In the genomic region with DNA sequence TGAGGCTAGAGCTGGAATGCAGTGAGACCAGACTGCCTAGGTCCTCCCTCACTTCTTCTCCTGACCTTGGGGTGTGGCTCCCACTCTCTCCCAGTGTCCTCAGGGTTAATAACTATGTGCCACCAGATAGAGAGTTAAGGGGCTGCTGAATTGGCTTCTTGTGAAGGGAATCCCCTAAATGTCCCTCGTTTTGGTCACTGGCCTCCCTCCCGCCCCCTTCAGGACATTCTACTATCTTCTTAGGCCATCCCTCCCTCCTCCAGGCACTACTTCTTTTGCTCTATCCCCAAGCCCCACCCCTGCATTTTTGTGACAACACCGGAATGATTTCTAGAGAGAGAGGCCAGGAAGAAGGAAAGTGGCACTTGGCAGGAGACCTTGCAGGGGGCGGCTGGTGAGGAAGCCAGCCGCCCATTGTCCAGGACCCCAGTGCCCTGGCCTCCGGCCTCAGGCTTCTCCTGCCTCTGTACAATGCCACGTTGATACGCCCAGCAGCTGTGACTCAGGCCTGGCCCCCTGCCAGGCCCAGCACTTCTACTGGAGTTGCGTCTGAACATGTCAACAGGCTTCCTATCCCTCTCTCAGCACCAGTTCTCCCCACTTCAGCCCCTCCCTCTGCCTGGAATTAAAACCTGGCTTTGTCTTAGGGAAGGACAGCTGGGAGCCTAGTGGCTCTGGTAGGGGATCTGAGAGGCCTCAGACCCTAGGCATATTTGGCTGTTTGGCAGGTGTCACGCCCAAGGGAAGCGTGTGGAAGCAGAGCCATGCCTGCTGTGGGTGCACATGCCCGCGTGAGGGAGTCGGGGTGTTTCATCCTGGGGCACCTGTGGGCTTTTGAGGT, we compare ENCODE assay signal across 1 cellular context.
TF ChIP-seq lines count a peak whose summit lies in the region.

No MANE protein-coding gene starts in this region.

TF ChIP-seq in K562, 482 proteins besides CTCF, POLR2A, EP300 and RAD21 (continued from another document and continues in another):
- TF ChIP-seq PTTG1 (tag; IDR thresholded peaks at IDR 0.05; ENCODE audit: low read depth) (no peak), NCOA1 (IDR thresholded peaks at IDR 0.05; ENCODE audit: low read depth) (no peak), HSF4 (CRISPR knock-in tag; IDR thresholded peaks at IDR 0.05; ENCODE audit: borderline replicate concordance) (no peak), SIN3B (IDR thresholded peaks at IDR 0.05; ENCODE audit: low read depth) (no peak), ZNF197 (CRISPR knock-in tag; IDR thresholded peaks at IDR 0.05; ENCODE audit: low read depth) (no peak), PHTF2 (CRISPR knock-in tag; IDR thresholded peaks at IDR 0.05) (no peak), U2AF2 (optimal IDR thresholded peaks at IDR 0.05; ENCODE audit: low read depth, low read length) (no peak), MAFG (tag; conservative IDR thresholded peaks at IDR 0.05) (peak; percentile 36; the same call in 1 of the 2 replicates), ZZZ3 (IDR thresholded peaks at IDR 0.05) (no peak), TAF15 (IDR thresholded peaks at IDR 0.05; ENCODE audit: low read depth, low read length) (no peak), ZNF408 (CRISPR knock-in tag; IDR thresholded peaks at IDR 0.05; ENCODE audit: low read depth) (no peak), MEIS2 (IDR thresholded peaks at IDR 0.05; ENCODE audit: partially characterized antibody) (peak; percentile 79), EHMT2 (IDR thresholded peaks at IDR 0.05) (peak; percentile 61; the same call in 1 of the 2 replicates), MAFK (IDR thresholded peaks at IDR 0.05; ENCODE audit: low read length) (peak; percentile 0; the same call in 1 of the 2 replicates), ZNF121 (CRISPR knock-in tag; conservative IDR thresholded peaks at IDR 0.05) (no peak), NR2F6 (CRISPR knock-in tag; IDR thresholded peaks at IDR 0.05) (no peak), ZNF766 (CRISPR knock-in tag; conservative IDR thresholded peaks at IDR 0.05) (peak; percentile 51), ZNF165 (CRISPR knock-in tag; IDR thresholded peaks at IDR 0.05; ENCODE audit: borderline replicate concordance) (no peak), ATF7 (IDR thresholded peaks at IDR 0.05) (peak; percentile 76; the same call in 1 of the 2 replicates), ARHGAP35 (IDR thresholded peaks at IDR 0.05; ENCODE audit: partially characterized antibody) (no peak), KLF6 (CRISPR knock-in tag; IDR thresholded peaks at IDR 0.05; ENCODE audit: borderline replicate concordance) (peak; percentile 70; the same call in 1 of the 2 replicates), GATAD2B (IDR thresholded peaks at IDR 0.05; ENCODE audit: borderline replicate concordance) (no peak)
- TF ChIP-seq, protein P1, sequence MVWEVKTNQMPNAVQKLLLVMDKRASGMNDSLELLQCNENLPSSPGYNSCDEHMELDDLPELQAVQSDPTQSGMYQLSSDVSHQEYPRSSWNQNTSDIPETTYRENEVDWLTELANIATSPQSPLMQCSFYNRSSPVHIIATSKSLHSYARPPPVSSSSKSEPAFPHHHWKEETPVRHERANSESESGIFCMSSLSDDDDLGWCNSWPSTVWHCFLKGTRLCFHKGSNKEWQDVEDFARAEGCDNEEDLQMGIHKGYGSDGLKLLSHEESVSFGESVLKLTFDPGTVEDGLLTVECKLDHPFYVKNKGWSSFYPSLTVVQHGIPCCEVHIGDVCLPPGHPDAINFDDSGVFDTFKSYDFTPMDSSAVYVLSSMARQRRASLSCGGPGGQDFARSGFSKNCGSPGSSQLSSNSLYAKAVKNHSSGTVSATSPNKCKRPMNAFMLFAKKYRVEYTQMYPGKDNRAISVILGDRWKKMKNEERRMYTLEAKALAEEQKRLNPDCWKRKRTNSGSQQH (CRISPR knock-in tag; IDR thresholded peaks at IDR 0.05) = no peak
- TF ChIP-seq, protein P2, sequence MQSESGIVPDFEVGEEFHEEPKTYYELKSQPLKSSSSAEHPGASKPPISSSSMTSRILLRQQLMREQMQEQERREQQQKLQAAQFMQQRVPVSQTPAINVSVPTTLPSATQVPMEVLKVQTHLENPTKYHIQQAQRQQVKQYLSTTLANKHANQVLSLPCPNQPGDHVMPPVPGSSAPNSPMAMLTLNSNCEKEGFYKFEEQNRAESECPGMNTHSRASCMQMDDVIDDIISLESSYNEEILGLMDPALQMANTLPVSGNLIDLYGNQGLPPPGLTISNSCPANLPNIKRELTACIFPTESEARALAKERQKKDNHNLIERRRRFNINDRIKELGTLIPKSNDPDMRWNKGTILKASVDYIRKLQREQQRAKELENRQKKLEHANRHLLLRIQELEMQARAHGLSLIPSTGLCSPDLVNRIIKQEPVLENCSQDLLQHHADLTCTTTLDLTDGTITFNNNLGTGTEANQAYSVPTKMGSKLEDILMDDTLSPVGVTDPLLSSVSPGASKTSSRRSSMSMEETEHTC (IDR thresholded peaks at IDR 0.05) = no peak
- TF ChIP-seq, protein P3, sequence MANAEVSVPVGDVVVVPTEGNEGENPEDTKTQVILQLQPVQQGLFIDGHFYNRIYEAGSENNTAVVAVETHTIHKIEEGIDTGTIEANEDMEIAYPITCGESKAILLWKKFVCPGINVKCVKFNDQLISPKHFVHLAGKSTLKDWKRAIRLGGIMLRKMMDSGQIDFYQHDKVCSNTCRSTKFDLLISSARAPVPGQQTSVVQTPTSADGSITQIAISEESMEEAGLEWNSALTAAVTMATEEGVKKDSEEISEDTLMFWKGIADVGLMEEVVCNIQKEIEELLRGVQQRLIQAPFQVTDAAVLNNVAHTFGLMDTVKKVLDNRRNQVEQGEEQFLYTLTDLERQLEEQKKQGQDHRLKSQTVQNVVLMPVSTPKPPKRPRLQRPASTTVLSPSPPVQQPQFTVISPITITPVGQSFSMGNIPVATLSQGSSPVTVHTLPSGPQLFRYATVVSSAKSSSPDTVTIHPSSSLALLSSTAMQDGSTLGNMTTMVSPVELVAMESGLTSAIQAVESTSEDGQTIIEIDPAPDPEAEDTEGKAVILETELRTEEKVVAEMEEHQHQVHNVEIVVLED (CRISPR knock-in tag; IDR thresholded peaks at IDR 0.05) = no peak
- TF ChIP-seq, protein P4, sequence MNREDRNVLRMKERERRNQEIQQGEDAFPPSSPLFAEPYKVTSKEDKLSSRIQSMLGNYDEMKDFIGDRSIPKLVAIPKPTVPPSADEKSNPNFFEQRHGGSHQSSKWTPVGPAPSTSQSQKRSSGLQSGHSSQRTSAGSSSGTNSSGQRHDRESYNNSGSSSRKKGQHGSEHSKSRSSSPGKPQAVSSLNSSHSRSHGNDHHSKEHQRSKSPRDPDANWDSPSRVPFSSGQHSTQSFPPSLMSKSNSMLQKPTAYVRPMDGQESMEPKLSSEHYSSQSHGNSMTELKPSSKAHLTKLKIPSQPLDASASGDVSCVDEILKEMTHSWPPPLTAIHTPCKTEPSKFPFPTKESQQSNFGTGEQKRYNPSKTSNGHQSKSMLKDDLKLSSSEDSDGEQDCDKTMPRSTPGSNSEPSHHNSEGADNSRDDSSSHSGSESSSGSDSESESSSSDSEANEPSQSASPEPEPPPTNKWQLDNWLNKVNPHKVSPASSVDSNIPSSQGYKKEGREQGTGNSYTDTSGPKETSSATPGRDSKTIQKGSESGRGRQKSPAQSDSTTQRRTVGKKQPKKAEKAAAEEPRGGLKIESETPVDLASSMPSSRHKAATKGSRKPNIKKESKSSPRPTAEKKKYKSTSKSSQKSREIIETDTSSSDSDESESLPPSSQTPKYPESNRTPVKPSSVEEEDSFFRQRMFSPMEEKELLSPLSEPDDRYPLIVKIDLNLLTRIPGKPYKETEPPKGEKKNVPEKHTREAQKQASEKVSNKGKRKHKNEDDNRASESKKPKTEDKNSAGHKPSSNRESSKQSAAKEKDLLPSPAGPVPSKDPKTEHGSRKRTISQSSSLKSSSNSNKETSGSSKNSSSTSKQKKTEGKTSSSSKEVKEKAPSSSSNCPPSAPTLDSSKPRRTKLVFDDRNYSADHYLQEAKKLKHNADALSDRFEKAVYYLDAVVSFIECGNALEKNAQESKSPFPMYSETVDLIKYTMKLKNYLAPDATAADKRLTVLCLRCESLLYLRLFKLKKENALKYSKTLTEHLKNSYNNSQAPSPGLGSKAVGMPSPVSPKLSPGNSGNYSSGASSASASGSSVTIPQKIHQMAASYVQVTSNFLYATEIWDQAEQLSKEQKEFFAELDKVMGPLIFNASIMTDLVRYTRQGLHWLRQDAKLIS (CRISPR knock-in tag; IDR thresholded peaks at IDR 0.05) = no peak
- TF ChIP-seq, protein P5, sequence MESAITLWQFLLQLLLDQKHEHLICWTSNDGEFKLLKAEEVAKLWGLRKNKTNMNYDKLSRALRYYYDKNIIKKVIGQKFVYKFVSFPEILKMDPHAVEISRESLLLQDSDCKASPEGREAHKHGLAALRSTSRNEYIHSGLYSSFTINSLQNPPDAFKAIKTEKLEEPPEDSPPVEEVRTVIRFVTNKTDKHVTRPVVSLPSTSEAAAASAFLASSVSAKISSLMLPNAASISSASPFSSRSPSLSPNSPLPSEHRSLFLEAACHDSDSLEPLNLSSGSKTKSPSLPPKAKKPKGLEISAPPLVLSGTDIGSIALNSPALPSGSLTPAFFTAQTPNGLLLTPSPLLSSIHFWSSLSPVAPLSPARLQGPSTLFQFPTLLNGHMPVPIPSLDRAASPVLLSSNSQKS (CRISPR knock-in tag; IDR thresholded peaks at IDR 0.05) = no peak
- TF ChIP-seq, protein P6, sequence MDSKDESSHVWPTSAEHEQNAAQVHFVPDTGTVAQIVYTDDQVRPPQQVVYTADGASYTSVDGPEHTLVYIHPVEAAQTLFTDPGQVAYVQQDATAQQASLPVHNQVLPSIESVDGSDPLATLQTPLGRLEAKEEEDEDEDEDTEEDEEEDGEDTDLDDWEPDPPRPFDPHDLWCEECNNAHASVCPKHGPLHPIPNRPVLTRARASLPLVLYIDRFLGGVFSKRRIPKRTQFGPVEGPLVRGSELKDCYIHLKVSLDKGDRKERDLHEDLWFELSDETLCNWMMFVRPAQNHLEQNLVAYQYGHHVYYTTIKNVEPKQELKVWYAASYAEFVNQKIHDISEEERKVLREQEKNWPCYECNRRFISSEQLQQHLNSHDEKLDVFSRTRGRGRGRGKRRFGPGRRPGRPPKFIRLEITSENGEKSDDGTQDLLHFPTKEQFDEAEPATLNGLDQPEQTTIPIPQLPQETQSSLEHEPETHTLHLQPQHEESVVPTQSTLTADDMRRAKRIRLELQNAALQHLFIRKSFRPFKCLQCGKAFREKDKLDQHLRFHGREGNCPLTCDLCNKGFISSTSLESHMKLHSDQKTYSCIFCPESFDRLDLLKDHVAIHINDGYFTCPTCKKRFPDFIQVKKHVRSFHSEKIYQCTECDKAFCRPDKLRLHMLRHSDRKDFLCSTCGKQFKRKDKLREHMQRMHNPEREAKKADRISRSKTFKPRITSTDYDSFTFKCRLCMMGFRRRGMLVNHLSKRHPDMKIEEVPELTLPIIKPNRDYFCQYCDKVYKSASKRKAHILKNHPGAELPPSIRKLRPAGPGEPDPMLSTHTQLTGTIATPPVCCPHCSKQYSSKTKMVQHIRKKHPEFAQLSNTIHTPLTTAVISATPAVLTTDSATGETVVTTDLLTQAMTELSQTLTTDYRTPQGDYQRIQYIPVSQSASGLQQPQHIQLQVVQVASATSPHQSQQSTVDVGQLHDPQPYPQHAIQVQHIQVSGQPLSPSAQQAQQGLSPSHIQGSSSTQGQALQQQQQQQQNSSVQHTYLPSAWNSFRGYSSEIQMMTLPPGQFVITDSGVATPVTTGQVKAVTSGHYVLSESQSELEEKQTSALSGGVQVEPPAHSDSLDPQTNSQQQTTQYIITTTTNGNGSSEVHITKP (IDR thresholded peaks at IDR 0.05; ENCODE audit: partially characterized antibody) = peak; percentile 51
- TF ChIP-seq, protein P7, sequence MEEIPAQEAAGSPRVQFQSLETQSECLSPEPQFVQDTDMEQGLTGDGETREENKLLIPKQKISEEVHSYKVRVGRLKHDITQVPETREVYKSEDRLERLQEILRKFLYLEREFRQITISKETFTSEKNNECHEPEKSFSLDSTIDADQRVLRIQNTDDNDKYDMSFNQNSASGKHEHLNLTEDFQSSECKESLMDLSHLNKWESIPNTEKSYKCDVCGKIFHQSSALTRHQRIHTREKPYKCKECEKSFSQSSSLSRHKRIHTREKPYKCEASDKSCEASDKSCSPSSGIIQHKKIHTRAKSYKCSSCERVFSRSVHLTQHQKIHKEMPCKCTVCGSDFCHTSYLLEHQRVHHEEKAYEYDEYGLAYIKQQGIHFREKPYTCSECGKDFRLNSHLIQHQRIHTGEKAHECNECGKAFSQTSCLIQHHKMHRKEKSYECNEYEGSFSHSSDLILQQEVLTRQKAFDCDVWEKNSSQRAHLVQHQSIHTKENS (CRISPR knock-in tag; IDR thresholded peaks at IDR 0.05) = no peak
- TF ChIP-seq, protein P8, sequence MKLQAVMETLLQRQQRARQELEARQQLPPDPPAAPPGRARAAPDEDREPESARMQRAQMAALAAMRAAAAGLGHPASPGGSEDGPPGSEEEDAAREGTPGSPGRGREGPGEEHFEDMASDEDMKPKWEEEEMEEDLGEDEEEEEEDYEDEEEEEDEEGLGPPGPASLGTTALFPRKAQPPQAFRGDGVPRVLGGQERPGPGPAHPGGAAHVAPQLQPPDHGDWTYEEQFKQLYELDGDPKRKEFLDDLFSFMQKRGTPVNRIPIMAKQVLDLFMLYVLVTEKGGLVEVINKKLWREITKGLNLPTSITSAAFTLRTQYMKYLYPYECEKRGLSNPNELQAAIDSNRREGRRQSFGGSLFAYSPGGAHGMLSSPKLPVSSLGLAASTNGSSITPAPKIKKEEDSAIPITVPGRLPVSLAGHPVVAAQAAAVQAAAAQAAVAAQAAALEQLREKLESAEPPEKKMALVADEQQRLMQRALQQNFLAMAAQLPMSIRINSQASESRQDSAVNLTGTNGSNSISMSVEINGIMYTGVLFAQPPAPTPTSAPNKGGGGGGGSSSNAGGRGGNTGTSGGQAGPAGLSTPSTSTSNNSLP (IDR thresholded peaks at IDR 0.05; ENCODE audit: borderline replicate concordance, low read depth, low read length) = no peak
- TF ChIP-seq, protein P9, sequence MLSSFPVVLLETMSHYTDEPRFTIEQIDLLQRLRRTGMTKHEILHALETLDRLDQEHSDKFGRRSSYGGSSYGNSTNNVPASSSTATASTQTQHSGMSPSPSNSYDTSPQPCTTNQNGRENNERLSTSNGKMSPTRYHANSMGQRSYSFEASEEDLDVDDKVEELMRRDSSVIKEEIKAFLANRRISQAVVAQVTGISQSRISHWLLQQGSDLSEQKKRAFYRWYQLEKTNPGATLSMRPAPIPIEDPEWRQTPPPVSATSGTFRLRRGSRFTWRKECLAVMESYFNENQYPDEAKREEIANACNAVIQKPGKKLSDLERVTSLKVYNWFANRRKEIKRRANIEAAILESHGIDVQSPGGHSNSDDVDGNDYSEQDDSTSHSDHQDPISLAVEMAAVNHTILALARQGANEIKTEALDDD (IDR thresholded peaks at IDR 0.05) = no peak
- TF ChIP-seq, protein P10, sequence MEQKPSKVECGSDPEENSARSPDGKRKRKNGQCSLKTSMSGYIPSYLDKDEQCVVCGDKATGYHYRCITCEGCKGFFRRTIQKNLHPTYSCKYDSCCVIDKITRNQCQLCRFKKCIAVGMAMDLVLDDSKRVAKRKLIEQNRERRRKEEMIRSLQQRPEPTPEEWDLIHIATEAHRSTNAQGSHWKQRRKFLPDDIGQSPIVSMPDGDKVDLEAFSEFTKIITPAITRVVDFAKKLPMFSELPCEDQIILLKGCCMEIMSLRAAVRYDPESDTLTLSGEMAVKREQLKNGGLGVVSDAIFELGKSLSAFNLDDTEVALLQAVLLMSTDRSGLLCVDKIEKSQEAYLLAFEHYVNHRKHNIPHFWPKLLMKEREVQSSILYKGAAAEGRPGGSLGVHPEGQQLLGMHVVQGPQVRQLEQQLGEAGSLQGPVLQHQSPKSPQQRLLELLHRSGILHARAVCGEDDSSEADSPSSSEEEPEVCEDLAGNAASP (IDR thresholded peaks at IDR 0.05) = no peak
- TF ChIP-seq, protein P11, sequence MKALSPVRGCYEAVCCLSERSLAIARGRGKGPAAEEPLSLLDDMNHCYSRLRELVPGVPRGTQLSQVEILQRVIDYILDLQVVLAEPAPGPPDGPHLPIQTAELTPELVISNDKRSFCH (CRISPR knock-in tag; IDR thresholded peaks at IDR 0.05) = no peak
- TF ChIP-seq, protein P11 (tag; IDR thresholded peaks at IDR 0.05) = no peak
